In the genomic region with DNA sequence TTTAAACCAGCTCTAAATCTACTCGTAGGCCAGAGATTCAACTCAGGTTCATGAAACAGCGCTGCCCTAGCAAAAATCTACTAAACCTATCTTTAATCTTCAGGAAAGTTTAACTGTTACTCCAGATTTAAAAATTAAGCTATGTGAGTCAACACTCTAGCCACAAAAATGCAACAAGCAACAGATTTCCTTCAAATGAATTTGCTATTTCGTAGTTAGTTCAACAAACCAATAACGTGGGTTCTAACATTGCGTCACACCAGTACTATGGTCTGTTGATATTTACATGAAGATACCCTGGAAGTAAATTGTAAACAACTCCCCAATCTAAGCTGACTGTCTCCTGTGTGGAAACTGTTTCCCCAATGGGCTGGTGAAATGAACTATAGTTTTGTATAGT, we compare ENCODE assay signal across 19 cellular contexts.
DNase-seq lines count a peak whose midpoint lies in the region; ATAC-seq and TF ChIP-seq lines count a peak whose summit lies in the region.
"Had no signal": no experiment of that assay in that cellular context is flagged by ENCODE, and none has a peak within 500 bp of the region (broad histone marks: within the 10 kb centered on the region; RNA-seq: fewer than 3 reads in every experiment).

No MANE protein-coding gene starts in this region.

- H3K27ac ChIP-seq in Panc1 (ENCODE audit: low read length) (peak overlapping the region; percentile 31; the same call in 1 of the 2 replicates), osteoblast (ENCODE audit: low read depth, low read length) (peak overlapping the region; percentile 6)
- H3K27ac ChIP-seq: adrenal gland, dorsolateral prefrontal cortex, gastroesophageal sphincter, skin epidermis had no signal

- POLR2A ChIA-PET in Panc1 (lab: Charles Lee): no interaction called here

- no peaks in the 10 kb centered on the region for H3K36me3 ChIP-seq in Panc1 (ENCODE audit: control insufficient read depth, insufficient read depth, low read length)
- H3K36me3 ChIP-seq in osteoblast (ENCODE audit: insufficient read depth, low read length): no peaks in the 10 kb centered on the region
- H3K36me3 ChIP-seq: adrenal gland, gastroesophageal sphincter had no signal

- TF ChIP-seq CTCF in Panc1 (IDR thresholded peaks at IDR 0.05) (no peak), epithelial cell of esophagus (IDR thresholded peaks at IDR 0.05; ENCODE audit: insufficient read depth, low read depth, low read length, missing control alignments) (no peak), osteoblast (IDR thresholded peaks at IDR 0.05; ENCODE audit: extremely low read depth, low read depth, low read length) (no peak)

- H3K4me3 ChIP-seq in Panc1 (ENCODE audit: low read depth in 2 of 2, low read length in 2 of 2) (no peak overlapping the region), epithelial cell of esophagus (ENCODE audit: low read length) (no peak overlapping the region), osteoblast (ENCODE audit: insufficient read depth, low read length) (no peak overlapping the region)
- H3K4me3 ChIP-seq: adrenal gland, dorsolateral prefrontal cortex, gastroesophageal sphincter, skin epidermis had no signal

- H3K79me2 ChIP-seq in osteoblast (ENCODE audit: insufficient read depth, low read length): no peaks in the 10 kb centered on the region

- ATAC-seq in Panc1: no peak
- no peak for ATAC-seq in left lobe of liver
- no peak for ATAC-seq in GM18502 (IDR thresholded peaks at IDR 0.05; ENCODE audit: poor library complexity, unreplicated experiment)
- ATAC-seq: gastroesophageal sphincter; left cardiac atrium; naive thymus-derived CD4-positive, alpha-beta T cell had no signal

- H4K20me1 ChIP-seq in osteoblast (ENCODE audit: insufficient read depth, low read length): no peaks in the 10 kb centered on the region

- H3K27me3 ChIP-seq in Panc1 (ENCODE audit: control insufficient read depth, insufficient read depth, low read length) (no peaks in the 10 kb centered on the region), osteoblast (ENCODE audit: insufficient read depth, low read length) (no peaks in the 10 kb centered on the region)
- H3K27me3 ChIP-seq: adrenal gland, dorsolateral prefrontal cortex, gastroesophageal sphincter had no signal

- CTCF ChIA-PET in Panc1 (lab: Charles Lee): interaction anchor here (0.7 kb wide), 1 partner anchor 45 kb away, joined by 3 read pairs; no protein-coding TSS in a partner anchor

- intact Hi-C loops in Panc1 (cut with micrococcal nuclease; ENCODE audit: unreplicated experiment): no loop called here

- H3K9me3 ChIP-seq in Panc1 (ENCODE audit: control insufficient read depth, insufficient read depth, low read depth, low read length): no peaks in the 10 kb centered on the region
- no peaks in the 10 kb centered on the region for H3K9me3 ChIP-seq in osteoblast (ENCODE audit: low read depth, low read length)
- H3K9me3 ChIP-seq: adrenal gland, gastroesophageal sphincter had no signal

- no peak overlapping the region for H2AFZ ChIP-seq in osteoblast (ENCODE audit: low read length)

- peak; percentile 84 for DNase-seq in ELR (ENCODE audit: low read depth)
- DNase-seq in Panc1 (ENCODE audit: low read depth, low spot score): no peak
- DNase-seq in epithelial cell of esophagus (ENCODE audit: low read depth): peak; percentile 27
- peak; percentile 76 for DNase-seq in osteoblast (ENCODE audit: insufficient read length, low spot score, missing footprints)
- no peak for DNase-seq in GOT3 (lab: John Stamatoyannopoulos, UW)
- DNase-seq in activated CD8-positive, alpha-beta memory T cell treated with anti-CD3 and anti-CD28 coated beads, Interleukin-2, amount 50 U/mL, for 48 hours: no peak
- DNase-seq in left lobe of liver (ENCODE audit: low spot score): no peak
- DNase-seq: activated CD4-positive, alpha-beta T cell treated with anti-CD3 and anti-CD28 coated beads, Interleukin-2, amount 10 ng/mL, durations not matched to agents 7 days and 5 days; activated T-cell treated with anti-CD3 and anti-CD28 coated beads, Interleukin-2, amount 50 U/mL, for 48 hours; adrenal gland; COR-L47; dorsolateral prefrontal cortex; left cardiac atrium; naive thymus-derived CD4-positive, alpha-beta T cell; NCI-H1105 treated with DMSO at 0.1 percent for 48 hours; NCI-H446 treated with DMSO at 0.1 percent for 48 hours had no signal

- peaks cover 18% of the 10 kb centered on the region for H3K4me1 ChIP-seq in Panc1 (ENCODE audit: control insufficient read depth, insufficient read depth, low read length)
- H3K4me1 ChIP-seq in osteoblast (ENCODE audit: insufficient read depth, low read length): peaks cover 29% of the 10 kb centered on the region

- peak overlapping the region; percentile 12 for H3K4me2 ChIP-seq in osteoblast (ENCODE audit: insufficient read depth, low read length)

- in situ Hi-C loops in Panc1 (cut with HindIII; ENCODE audit: low pct_unique_long_range_greater_than_20kb, low sequenced_read_pairs): no loop called here

- no TSS peak for BruUV-seq in Panc1 (replicated peaks; lab: Mats Ljungman, UMichigan)

Comparison
In these comparisons a context has a peak if more than half of its experiments do, and no peak if none do; other contexts are left out.
1. DNase-seq: peak in ELR (single experiment), epithelial cell of esophagus (single experiment) and osteoblast (single experiment); none in Panc1 (single experiment), GOT3 (single experiment), activated CD8-positive, alpha-beta memory T cell treated with anti-CD3 and anti-CD28 coated beads, Interleukin-2, amount 50 U/mL, for 48 hours (single experiment) and left lobe of liver (single experiment).